ENCODE assay signal across 1 cellular context in the genomic region with DNA sequence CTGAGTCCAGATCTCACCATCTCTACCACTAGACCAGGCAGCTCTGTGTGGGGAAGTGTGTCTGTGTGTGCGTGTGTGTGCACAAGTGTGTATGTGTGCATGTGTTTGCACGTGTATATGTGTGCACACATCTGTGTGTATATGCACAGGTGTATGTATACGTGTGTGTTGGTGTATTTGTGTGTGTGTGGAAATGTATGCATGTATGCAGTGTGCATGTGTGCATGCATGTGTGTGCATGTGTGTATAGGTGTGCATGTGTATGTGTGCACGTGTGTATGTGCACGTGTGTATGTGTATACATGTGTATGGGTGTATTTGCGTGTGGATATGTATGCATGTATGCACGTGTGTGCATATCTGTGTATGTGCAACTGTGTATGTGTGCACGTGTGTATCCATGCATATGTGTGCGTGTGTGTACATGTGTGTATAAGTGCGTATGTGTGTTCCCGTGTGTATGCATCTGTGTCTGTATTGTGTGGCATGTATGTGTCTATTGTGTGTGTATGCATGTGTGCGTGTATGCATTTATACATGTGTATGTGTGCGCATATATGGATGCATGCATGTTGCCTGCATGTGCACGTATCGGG.
A peak's percentile ranks its signal among the peaks of the same experiment; 100 is the strongest.
TF ChIP-seq lines count a peak whose summit lies in the region.

No MANE protein-coding gene starts in this region.

TF ChIP-seq in HepG2, 621 proteins besides CTCF, POLR2A, EP300 and RAD21:
- no peak for TF ChIP-seq ZNF350 (CRISPR knock-in tag; IDR thresholded peaks at IDR 0.05; ENCODE audit: borderline replicate concordance, low read depth)
- TF ChIP-seq LCORL (IDR thresholded peaks at IDR 0.05): no peak
- no peak for TF ChIP-seq LCORL (CRISPR knock-in tag; IDR thresholded peaks at IDR 0.05)
- TF ChIP-seq SRY (CRISPR knock-in tag; IDR thresholded peaks at IDR 0.05): no peak
- TF ChIP-seq MNT (IDR thresholded peaks at IDR 0.05): peak; percentile 98
- no peak for TF ChIP-seq THAP9 (CRISPR knock-in tag; IDR thresholded peaks at IDR 0.05; ENCODE audit: borderline replicate concordance)
